ENCODE assay signal across 19 cellular contexts in genomic region chr18:3615374-3615773, GRCh38.
DNase-seq lines count a peak whose midpoint lies in the region; ATAC-seq and TF ChIP-seq lines count a peak whose summit lies in the region.
"Had no signal": no experiment of that assay in that cellular context is flagged by ENCODE, and none has a peak within 500 bp of the region (broad histone marks: within the 10 kb centered on the region; RNA-seq: fewer than 3 reads in every experiment).

No MANE protein-coding gene starts in this region.

- POLR2A ChIA-PET in OCI-LY7 (lab: Charles Lee) = interaction anchor here (0.9 kb wide), 1 partner anchor 17 kb away, joined by 5 read pairs; no protein-coding TSS in a partner anchor

- H3K27ac ChIP-seq in OCI-LY7 (ENCODE audit: low read depth, low read length, poor library complexity, severe bottlenecking) = no peak overlapping the region
- H3K27ac ChIP-seq in endodermal cell (ENCODE audit: low read depth, low read length) = no peak overlapping the region
- no peak overlapping the region for H3K27ac ChIP-seq in sigmoid colon
- no peak overlapping the region for H3K27ac ChIP-seq in thyroid gland
- H3K27ac ChIP-seq: hepatocyte, prostate gland, suprapubic skin had no signal

- TF ChIP-seq CTCF in OCI-LY7 (conservative IDR thresholded peaks at IDR 0.05; ENCODE audit: low read length) (no peak), endodermal cell (conservative IDR thresholded peaks at IDR 0.05) (no peak), sigmoid colon (IDR thresholded peaks at IDR 0.05) (no peak), thyroid gland (IDR thresholded peaks at IDR 0.05) (no peak)

- H3K4me3 ChIP-seq in OCI-LY7 (ENCODE audit: low read depth, low read length, poor library complexity, severe bottlenecking) (no peak overlapping the region), endodermal cell (ENCODE audit: low read length) (no peak overlapping the region), sigmoid colon (no peak overlapping the region), thyroid gland (replicated peaks in 1 of 3) (no peak overlapping the region)
- H3K4me3 ChIP-seq: hepatocyte, prostate gland, suprapubic skin had no signal

- no peaks in the 10 kb centered on the region for H3K9me2 ChIP-seq in OCI-LY7 (ENCODE audit: insufficient read depth, low read length)

- no peak overlapping the region for H3K27ac Mint-ChIP-seq in activated CD8-positive, alpha-beta memory T cell treated with anti-CD3 and anti-CD28 coated beads, Interleukin-2, amount 10 ng/mL, durations not matched to agents 7 days and 5 days
- peak overlapping the region; percentile 34 for H3K27ac Mint-ChIP-seq in endodermal cell
- H3K27ac Mint-ChIP-seq: naive thymus-derived CD8-positive, alpha-beta T cell had no signal

- H3K4me1 Mint-ChIP-seq in activated CD8-positive, alpha-beta memory T cell treated with anti-CD3 and anti-CD28 coated beads, Interleukin-2, amount 10 ng/mL, durations not matched to agents 7 days and 5 days = no peaks in the 10 kb centered on the region
- H3K4me1 Mint-ChIP-seq in endodermal cell = peaks cover 25% of the 10 kb centered on the region
- H3K4me1 Mint-ChIP-seq: naive thymus-derived CD8-positive, alpha-beta T cell had no signal

- H3K4me1 ChIP-seq in OCI-LY7 (ENCODE audit: insufficient read depth, low read length, poor library complexity, severe bottlenecking) (peaks cover 14% of the 10 kb centered on the region), endodermal cell (ENCODE audit: control insufficient read depth, insufficient read depth, low read length) (peaks cover 7% of the 10 kb centered on the region), sigmoid colon (no peaks in the 10 kb centered on the region), thyroid gland (no peaks in the 10 kb centered on the region)
- H3K4me1 ChIP-seq: prostate gland had no signal

- 84 to 92% methylated on average over 2 to 3 of the region's 3 CpGs for WGBS in endodermal cell (ENCODE audit: insufficient coverage in 1 of 2, insufficient read length in 1 of 2), 2 experiments
- 44 to 62% methylated on average over 3 of the region's 3 CpGs for WGBS in sigmoid colon, 2 donors
- WGBS in thyroid gland, 2 donors = 69 to 79% methylated on average over 3 of the region's 3 CpGs

- no TSS peak for BruUV-seq in OCI-LY7 (replicated peaks; lab: Mats Ljungman, UMichigan)

- CTCF ChIA-PET in activated CD8-positive, alpha-beta memory T cell treated with anti-CD3 and anti-CD28 coated beads, Interleukin-2, amount 10 ng/mL, durations not matched to agents 7 days and 5 days (lab: Charles Lee) = no interaction called here
- CTCF ChIA-PET in OCI-LY7 (lab: Charles Lee; ENCODE audit: unreplicated experiment) = no interaction called here

- H3K27me3 ChIP-seq in endodermal cell (ENCODE audit: control insufficient read depth, insufficient read depth, low read length, poor library complexity, severe bottlenecking) = no peaks in the 10 kb centered on the region
- no peaks in the 10 kb centered on the region for H3K27me3 ChIP-seq in sigmoid colon
- H3K27me3 ChIP-seq in thyroid gland = no peaks in the 10 kb centered on the region
- H3K27me3 ChIP-seq: hepatocyte, suprapubic skin had no signal

- no peak for ATAC-seq in activated CD8-positive, alpha-beta memory T cell treated with anti-CD3 and anti-CD28 coated beads, Interleukin-2, amount 10 ng/mL, durations not matched to agents 7 days and 5 days
- ATAC-seq: naive thymus-derived CD8-positive, alpha-beta T cell had no signal

- peak; percentile 22 for DNase-seq in activated CD8-positive, alpha-beta memory T cell treated with anti-CD3 and anti-CD28 coated beads, Interleukin-2, amount 50 U/mL, for 48 hours
- no peak for DNase-seq in activated CD8-positive, alpha-beta memory T cell treated with anti-CD3 and anti-CD28 coated beads, Interleukin-2, amount 10 ng/mL, durations not matched to agents 7 days and 5 days
- DNase-seq in OCI-LY7 (ENCODE audit: low spot score) (peak; percentile 18), endodermal cell (no peak), sigmoid colon (peak; percentile 6), SHP77 treated with DMSO at 0.1 percent for 48 hours (lab: John Stamatoyannopoulos, UW) (no peak), thyroid gland (no peak)
- no peak for DNase-seq in activated CD4-positive, CD25-positive, alpha-beta regulatory T cell (lab: John Stamatoyannopoulos, UW)
- DNase-seq: ACHN; activated CD4-positive, alpha-beta T cell treated with anti-CD3 and anti-CD28 coated beads, Interleukin-2, amount 50 U/mL, for 4 hours; activated naive CD4-positive, alpha-beta T cell treated with Interleukin-2 at 50 U/mL for 16 hours; activated T-cell treated with anti-CD3 and anti-CD28 coated beads for 4 hours; DND-41; naive thymus-derived CD8-positive, alpha-beta T cell; NCI-H1694; NCI-H2227 treated with DMSO at 0.1 percent for 48 hours had no signal

- H3K36me3 Mint-ChIP-seq in activated CD8-positive, alpha-beta memory T cell treated with anti-CD3 and anti-CD28 coated beads, Interleukin-2, amount 10 ng/mL, durations not matched to agents 7 days and 5 days = no peaks in the 10 kb centered on the region
- H3K36me3 Mint-ChIP-seq in endodermal cell (ENCODE audit: low read depth) = no peaks in the 10 kb centered on the region
- H3K36me3 Mint-ChIP-seq: naive thymus-derived CD8-positive, alpha-beta T cell had no signal

- TF ChIP-seq EP300 in sigmoid colon (IDR thresholded peaks at IDR 0.05) = no peak

- H3K9me3 ChIP-seq in OCI-LY7 (ENCODE audit: low read length) = no peaks in the 10 kb centered on the region
- no peaks in the 10 kb centered on the region for H3K9me3 ChIP-seq in endodermal cell (ENCODE audit: control insufficient read depth, low read length)
- H3K9me3 ChIP-seq in sigmoid colon = no peaks in the 10 kb centered on the region
- H3K9me3 ChIP-seq in thyroid gland = no peaks in the 10 kb centered on the region
- H3K9me3 ChIP-seq: prostate gland, suprapubic skin had no signal

- H3K9me3 Mint-ChIP-seq in activated CD8-positive, alpha-beta memory T cell treated with anti-CD3 and anti-CD28 coated beads, Interleukin-2, amount 10 ng/mL, durations not matched to agents 7 days and 5 days (ENCODE audit: low read depth) = no peaks in the 10 kb centered on the region
- H3K9me3 Mint-ChIP-seq in endodermal cell = no peaks in the 10 kb centered on the region
- H3K9me3 Mint-ChIP-seq: naive thymus-derived CD8-positive, alpha-beta T cell had no signal

- no peak overlapping the region for H3K9ac ChIP-seq in endodermal cell (ENCODE audit: extremely low read depth, low read length, poor library complexity, severe bottlenecking)

- H3K4me3 Mint-ChIP-seq in activated CD8-positive, alpha-beta memory T cell treated with anti-CD3 and anti-CD28 coated beads, Interleukin-2, amount 10 ng/mL, durations not matched to agents 7 days and 5 days = no peak overlapping the region
- no peak overlapping the region for H3K4me3 Mint-ChIP-seq in endodermal cell
- H3K4me3 Mint-ChIP-seq: naive thymus-derived CD8-positive, alpha-beta T cell had no signal

- no peaks in the 10 kb centered on the region for H3K79me2 ChIP-seq in OCI-LY7 (ENCODE audit: insufficient read depth, low read depth, low read length)
- H3K79me2 ChIP-seq: hepatocyte had no signal

- peak overlapping the region; percentile 24; the same call in 1 of the 2 replicates for H3K4me2 ChIP-seq in OCI-LY7 (ENCODE audit: low read length)
- H3K4me2 ChIP-seq: hepatocyte had no signal

- peak overlapping the region; percentile 72 for H2AFZ ChIP-seq in OCI-LY7 (ENCODE audit: low read length)
- H2AFZ ChIP-seq: hepatocyte had no signal

- intact Hi-C loops in OCI-LY7 (cut with micrococcal nuclease; ENCODE audit: unreplicated experiment) (no loop called here), sigmoid colon (cut with DNase I) (no loop called here), thyroid gland (cut with DNase I) (no loop called here)

- H4K20me1 ChIP-seq in OCI-LY7 (ENCODE audit: insufficient read depth, low read length) = no peaks in the 10 kb centered on the region

- H3K36me3 ChIP-seq in OCI-LY7 (ENCODE audit: insufficient read depth, low read length) (no peaks in the 10 kb centered on the region), endodermal cell (ENCODE audit: control insufficient read depth, insufficient read depth, low read length) (no peaks in the 10 kb centered on the region), sigmoid colon (no peaks in the 10 kb centered on the region), thyroid gland (no peaks in the 10 kb centered on the region)
- H3K36me3 ChIP-seq: prostate gland, suprapubic skin had no signal

- no peaks in the 10 kb centered on the region for H3K27me3 Mint-ChIP-seq in activated CD8-positive, alpha-beta memory T cell treated with anti-CD3 and anti-CD28 coated beads, Interleukin-2, amount 10 ng/mL, durations not matched to agents 7 days and 5 days
- H3K27me3 Mint-ChIP-seq in endodermal cell (ENCODE audit: insufficient read depth) = no peaks in the 10 kb centered on the region

- TF ChIP-seq POLR2A in sigmoid colon (IDR thresholded peaks at IDR 0.05) (no peak), thyroid gland (IDR thresholded peaks at IDR 0.05) (no peak)

Comparison
In these comparisons a context has a peak if more than half of its experiments do, and no peak if none do; other contexts are left out.
1. DNase-seq: peak in activated CD8-positive, alpha-beta memory T cell treated with anti-CD3 and anti-CD28 coated beads, Interleukin-2, amount 50 U/mL, for 48 hours (single experiment), OCI-LY7 (single experiment) and sigmoid colon (single experiment); none in activated CD8-positive, alpha-beta memory T cell treated with anti-CD3 and anti-CD28 coated beads, Interleukin-2, amount 10 ng/mL, durations not matched to agents 7 days and 5 days (single experiment), endodermal cell (single experiment), SHP77 treated with DMSO at 0.1 percent for 48 hours (single experiment), thyroid gland (0 of 2) and activated CD4-positive, CD25-positive, alpha-beta regulatory T cell (0 of 4).